1 cellular context compared by ENCODE assay signal in the genomic region with DNA sequence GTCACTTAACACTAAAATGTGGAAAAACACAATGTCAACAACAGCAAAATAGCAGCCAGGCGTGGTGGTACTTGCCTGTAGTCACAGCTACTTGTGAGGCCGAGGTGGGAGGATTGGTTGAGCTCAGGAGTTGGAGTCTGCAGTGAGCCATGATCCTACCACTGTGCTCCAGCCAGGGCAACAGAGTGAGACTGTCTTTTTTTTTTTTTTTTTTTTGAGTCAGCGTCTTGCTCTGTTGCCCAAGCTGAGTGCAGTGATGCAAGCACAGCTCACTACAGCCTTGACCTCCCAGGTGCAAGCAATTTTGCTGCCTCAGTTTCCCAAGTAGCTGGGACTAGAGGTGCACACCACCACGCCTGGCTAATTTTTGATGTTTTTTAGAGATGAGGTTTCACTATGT.
TF ChIP-seq lines count a peak whose summit lies in the region.

No MANE protein-coding gene starts in this region.

TF ChIP-seq in SK-N-SH treated with all-trans-retinoic acid at 6 μM for 48 hours, 23 proteins besides CTCF, POLR2A, EP300 and RAD21 (continued from another document):
- TF ChIP-seq RARB (CRISPR knock-in tag; IDR thresholded peaks at IDR 0.05) (no peak), ISL1 (CRISPR knock-in tag; IDR thresholded peaks at IDR 0.05) (no peak), BACH2 (CRISPR knock-in tag; IDR thresholded peaks at IDR 0.05; ENCODE audit: borderline replicate concordance) (no peak), CSDC2 (CRISPR knock-in tag; IDR thresholded peaks at IDR 0.05) (no peak), ZFP30 (CRISPR knock-in tag; IDR thresholded peaks at IDR 0.05) (no peak), TOX (CRISPR knock-in tag; IDR thresholded peaks at IDR 0.05; ENCODE audit: borderline replicate concordance) (no peak), ZNF70 (CRISPR knock-in tag; IDR thresholded peaks at IDR 0.05) (no peak), SNAI2 (CRISPR knock-in tag; IDR thresholded peaks at IDR 0.05) (no peak), ZC3H10 (CRISPR knock-in tag; IDR thresholded peaks at IDR 0.05) (no peak), ESRRG (CRISPR knock-in tag; IDR thresholded peaks at IDR 0.05) (no peak), ZNF565 (CRISPR knock-in tag; conservative IDR thresholded peaks at IDR 0.05; ENCODE audit: low read depth) (no peak), TCF4 (CRISPR knock-in tag; IDR thresholded peaks at IDR 0.05; ENCODE audit: borderline replicate concordance) (no peak), PPARA (CRISPR knock-in tag; IDR thresholded peaks at IDR 0.05; ENCODE audit: borderline replicate concordance) (no peak)
- TF ChIP-seq, protein P1, sequence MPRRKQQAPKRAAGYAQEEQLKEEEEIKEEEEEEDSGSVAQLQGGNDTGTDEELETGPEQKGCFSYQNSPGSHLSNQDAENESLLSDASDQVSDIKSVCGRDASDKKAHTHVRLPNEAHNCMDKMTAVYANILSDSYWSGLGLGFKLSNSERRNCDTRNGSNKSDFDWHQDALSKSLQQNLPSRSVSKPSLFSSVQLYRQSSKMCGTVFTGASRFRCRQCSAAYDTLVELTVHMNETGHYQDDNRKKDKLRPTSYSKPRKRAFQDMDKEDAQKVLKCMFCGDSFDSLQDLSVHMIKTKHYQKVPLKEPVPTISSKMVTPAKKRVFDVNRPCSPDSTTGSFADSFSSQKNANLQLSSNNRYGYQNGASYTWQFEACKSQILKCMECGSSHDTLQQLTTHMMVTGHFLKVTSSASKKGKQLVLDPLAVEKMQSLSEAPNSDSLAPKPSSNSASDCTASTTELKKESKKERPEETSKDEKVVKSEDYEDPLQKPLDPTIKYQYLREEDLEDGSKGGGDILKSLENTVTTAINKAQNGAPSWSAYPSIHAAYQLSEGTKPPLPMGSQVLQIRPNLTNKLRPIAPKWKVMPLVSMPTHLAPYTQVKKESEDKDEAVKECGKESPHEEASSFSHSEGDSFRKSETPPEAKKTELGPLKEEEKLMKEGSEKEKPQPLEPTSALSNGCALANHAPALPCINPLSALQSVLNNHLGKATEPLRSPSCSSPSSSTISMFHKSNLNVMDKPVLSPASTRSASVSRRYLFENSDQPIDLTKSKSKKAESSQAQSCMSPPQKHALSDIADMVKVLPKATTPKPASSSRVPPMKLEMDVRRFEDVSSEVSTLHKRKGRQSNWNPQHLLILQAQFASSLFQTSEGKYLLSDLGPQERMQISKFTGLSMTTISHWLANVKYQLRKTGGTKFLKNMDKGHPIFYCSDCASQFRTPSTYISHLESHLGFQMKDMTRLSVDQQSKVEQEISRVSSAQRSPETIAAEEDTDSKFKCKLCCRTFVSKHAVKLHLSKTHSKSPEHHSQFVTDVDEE (CRISPR knock-in tag; IDR thresholded peaks at IDR 0.05), result no peak
- TF ChIP-seq, protein P2, sequence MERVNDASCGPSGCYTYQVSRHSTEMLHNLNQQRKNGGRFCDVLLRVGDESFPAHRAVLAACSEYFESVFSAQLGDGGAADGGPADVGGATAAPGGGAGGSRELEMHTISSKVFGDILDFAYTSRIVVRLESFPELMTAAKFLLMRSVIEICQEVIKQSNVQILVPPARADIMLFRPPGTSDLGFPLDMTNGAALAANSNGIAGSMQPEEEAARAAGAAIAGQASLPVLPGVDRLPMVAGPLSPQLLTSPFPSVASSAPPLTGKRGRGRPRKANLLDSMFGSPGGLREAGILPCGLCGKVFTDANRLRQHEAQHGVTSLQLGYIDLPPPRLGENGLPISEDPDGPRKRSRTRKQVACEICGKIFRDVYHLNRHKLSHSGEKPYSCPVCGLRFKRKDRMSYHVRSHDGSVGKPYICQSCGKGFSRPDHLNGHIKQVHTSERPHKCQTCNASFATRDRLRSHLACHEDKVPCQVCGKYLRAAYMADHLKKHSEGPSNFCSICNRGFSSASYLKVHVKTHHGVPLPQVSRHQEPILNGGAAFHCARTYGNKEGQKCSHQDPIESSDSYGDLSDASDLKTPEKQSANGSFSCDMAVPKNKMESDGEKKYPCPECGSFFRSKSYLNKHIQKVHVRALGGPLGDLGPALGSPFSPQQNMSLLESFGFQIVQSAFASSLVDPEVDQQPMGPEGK (CRISPR knock-in tag; IDR thresholded peaks at IDR 0.05; ENCODE audit: borderline replicate concordance), result no peak
